ENCODE assay signal across 24 cellular contexts in the genomic region with DNA sequence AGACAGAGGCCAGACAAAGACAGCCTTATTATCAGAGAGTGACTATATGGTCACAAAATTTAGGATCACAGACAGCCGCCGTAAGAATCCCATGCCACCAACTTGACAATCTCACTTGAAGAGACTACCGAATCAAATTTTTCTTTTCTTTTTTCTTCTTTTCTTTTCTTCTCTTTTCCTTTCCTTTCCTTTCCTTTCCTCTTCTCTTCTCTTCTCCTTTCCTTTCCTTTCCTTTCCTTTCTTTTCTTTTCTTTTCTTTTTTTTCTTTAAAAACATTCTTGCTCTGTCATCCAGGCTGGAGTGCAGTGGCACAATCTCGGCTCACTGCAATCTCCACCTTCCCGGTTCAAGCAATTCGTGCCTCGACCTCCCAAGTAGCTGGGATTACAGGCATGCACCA. TPM values are rescaled to one million over a fixed set of nuclear protein-coding genes. Genes with fewer than 3 reads are reported as not detected.
"Had no signal": no experiment of that assay in that cellular context is flagged by ENCODE, and none has a peak within 500 bp of the region (broad histone marks: within the 10 kb centered on the region; RNA-seq: fewer than 3 reads in every experiment).

No MANE protein-coding gene starts in this region.

- H3K27ac ChIP-seq: coronary artery, dorsolateral prefrontal cortex, esophagus muscularis mucosa, foreskin keratinocyte, gastroesophageal sphincter, heart right ventricle, left lung, lower lobe of right lung had no signal

- H3K4me1 ChIP-seq: esophagus muscularis mucosa, foreskin keratinocyte, gastroesophageal sphincter, heart right ventricle, left lung, lower lobe of right lung had no signal

- DNase-seq: dermis blood vessel endothelial cell; dorsolateral prefrontal cortex; effector CD4-positive, alpha-beta T cell; effector memory CD4-positive, alpha-beta T cell; foreskin keratinocyte; heart right ventricle; hippocampal formation; left cardiac atrium; left lung; left ventricle myocardium superior; lower lobe of right lung; mesenchymal stem cell; midbrain; naive thymus-derived CD4-positive, alpha-beta T cell had no signal

- FAIRE-seq: colon, endothelial cell of umbilical vein, frontal cortex, islet of Langerhans, keratinocyte had no signal

- H3K9me3 ChIP-seq: left lung, lower lobe of right lung had no signal

- H3K4me3 ChIP-seq: coronary artery, dorsolateral prefrontal cortex, esophagus muscularis mucosa, gastroesophageal sphincter, heart right ventricle, left lung, lower lobe of right lung had no signal

- H3K36me3 ChIP-seq: esophagus muscularis mucosa, gastroesophageal sphincter, heart right ventricle, left lung, lower lobe of right lung had no signal

- H3K27me3 ChIP-seq: gastroesophageal sphincter had no signal

- ATAC-seq: foreskin keratinocyte; gastroesophageal sphincter; heart right ventricle; left cardiac atrium; left lung; left ventricle myocardium superior; lower lobe of right lung; naive thymus-derived CD4-positive, alpha-beta T cell had no signal

RNA-seq across cellular contexts. Expression of gene EPPIN, which starts 1.2 kb away (rescaled TPM):
- polyA plus RNA-seq: endothelial cell of umbilical vein; esophagus; fibroblast of lung; foreskin keratinocyte; heart right ventricle; keratinocyte; naive thymus-derived CD4-positive, alpha-beta T cell had no signal

RNA-seq across cellular contexts. Expression of gene WFDC6, which starts 9.1 kb away (rescaled TPM):
- polyA plus RNA-seq: endothelial cell of umbilical vein; esophagus; fibroblast of lung; foreskin keratinocyte; heart right ventricle; keratinocyte; naive thymus-derived CD4-positive, alpha-beta T cell had no signal

RNA-seq across cellular contexts. Expression of gene WFDC8, which starts 30.7 kb away (rescaled TPM):
- polyA plus RNA-seq: endothelial cell of umbilical vein; esophagus; fibroblast of lung; foreskin keratinocyte; heart right ventricle; keratinocyte; naive thymus-derived CD4-positive, alpha-beta T cell had no signal

RNA-seq across cellular contexts. Expression of gene SPINT3, which starts 33.0 kb away (rescaled TPM):
- polyA plus RNA-seq: endothelial cell of umbilical vein; esophagus; fibroblast of lung; foreskin keratinocyte; heart right ventricle; keratinocyte; naive thymus-derived CD4-positive, alpha-beta T cell had no signal
